15 cellular contexts compared by ENCODE assay signal in the genomic region with DNA sequence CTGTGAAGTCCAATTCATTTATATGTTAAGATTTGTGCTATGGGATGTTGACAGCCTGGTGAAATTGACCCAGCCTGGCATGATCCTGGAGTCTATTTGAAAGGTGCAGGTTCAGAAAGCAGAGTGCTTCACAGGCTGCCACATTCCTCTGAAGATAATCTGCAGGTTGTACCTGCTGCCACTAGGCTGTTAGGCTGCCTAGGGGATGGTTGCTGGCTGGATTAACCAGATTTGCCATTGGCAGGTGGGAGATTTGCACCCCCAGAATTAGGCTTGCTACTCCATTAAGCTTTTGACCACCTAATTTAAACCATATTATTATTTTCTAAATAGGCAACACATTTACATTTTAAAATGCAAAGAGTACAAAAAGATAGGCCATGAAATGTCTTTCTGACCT.
DNase-seq lines count a peak whose midpoint lies in the region; ATAC-seq and TF ChIP-seq lines count a peak whose summit lies in the region.
"Had no signal": no experiment of that assay in that cellular context is flagged by ENCODE, and none has a peak within 500 bp of the region (broad histone marks: within the 10 kb centered on the region; RNA-seq: fewer than 3 reads in every experiment).

No MANE protein-coding gene starts in this region.

- no peaks in the 10 kb centered on the region for H3K9me3 Mint-ChIP-seq in activated naive CD4-positive, alpha-beta T cell treated with anti-CD3 and anti-CD28 coated beads, Interleukin-2, amount 50 U/mL, for 24 hours
- H3K9me3 Mint-ChIP-seq in WTC11 (peaks cover 5% of the 10 kb centered on the region; the same call in 1 of the 2 replicates), endodermal cell (peaks cover 11% of the 10 kb centered on the region)

- H3K27me3 Mint-ChIP-seq in activated naive CD4-positive, alpha-beta T cell treated with anti-CD3 and anti-CD28 coated beads, Interleukin-2, amount 50 U/mL, for 24 hours = no peaks in the 10 kb centered on the region
- no peaks in the 10 kb centered on the region; the same call in 1 of the 2 replicates for H3K27me3 Mint-ChIP-seq in WTC11 (ENCODE audit: low read depth)
- H3K27me3 Mint-ChIP-seq in endodermal cell (ENCODE audit: insufficient read depth) = peaks cover 3% of the 10 kb centered on the region

- H3K9me3 ChIP-seq in endodermal cell (ENCODE audit: control insufficient read depth, low read length) (peaks cover 8% of the 10 kb centered on the region), BE2C (no peaks in the 10 kb centered on the region)
- H3K9me3 ChIP-seq: breast epithelium, testis had no signal

- H3K27ac ChIP-seq in endodermal cell (ENCODE audit: low read depth, low read length) = no peak overlapping the region
- H3K27ac ChIP-seq: breast epithelium, hepatocyte, testis had no signal

- intact Hi-C loops in cardiac septum (cut with DNase I) = no loop called here

- H3K4me1 ChIP-seq in endodermal cell (ENCODE audit: control insufficient read depth, insufficient read depth, low read length) (peaks cover 20% of the 10 kb centered on the region), BE2C (no peaks in the 10 kb centered on the region)
- H3K4me1 ChIP-seq: breast epithelium, testis had no signal

- ATAC-seq in WTC11 = peak; percentile 34; the same call in 1 of the 2 replicates
- ATAC-seq: sciatic nerve had no signal

- no peaks in the 10 kb centered on the region for H3K36me3 Mint-ChIP-seq in activated naive CD4-positive, alpha-beta T cell treated with anti-CD3 and anti-CD28 coated beads, Interleukin-2, amount 50 U/mL, for 24 hours
- no peaks in the 10 kb centered on the region for H3K36me3 Mint-ChIP-seq in WTC11
- no peaks in the 10 kb centered on the region for H3K36me3 Mint-ChIP-seq in endodermal cell (ENCODE audit: low read depth)

- H3K27ac Mint-ChIP-seq in activated naive CD4-positive, alpha-beta T cell treated with anti-CD3 and anti-CD28 coated beads, Interleukin-2, amount 50 U/mL, for 24 hours = peak overlapping the region; percentile 31
- H3K27ac Mint-ChIP-seq in WTC11 (no peak overlapping the region), endodermal cell (no peak overlapping the region)

- H3K27me3 ChIP-seq in endodermal cell (ENCODE audit: control insufficient read depth, insufficient read depth, low read length, poor library complexity, severe bottlenecking) = no peaks in the 10 kb centered on the region
- peaks cover 11% of the 10 kb centered on the region for H3K27me3 ChIP-seq in BE2C
- H3K27me3 ChIP-seq: breast epithelium, testis had no signal

- DNase-seq in activated naive CD4-positive, alpha-beta T cell treated with anti-CD3 and anti-CD28 coated beads, Interleukin-2, amount 50 U/mL, for 16 hours = no peak
- DNase-seq in WTC11 (ENCODE audit: low spot score) (no peak), endodermal cell (no peak), mucosa of gallbladder (ENCODE audit: low spot score) (no peak), BE2C (no peak), NCI-H510A (lab: John Stamatoyannopoulos, UW) (no peak), cardiac septum (ENCODE audit: low spot score) (no peak)
- DNase-seq: activated naive CD4-positive, alpha-beta T cell treated with anti-CD3 and anti-CD28 coated beads for 36 hours; DMS 273 treated with DMSO at 0.1 percent for 48 hours; NCI-H69; testis had no signal

- no peak overlapping the region for H3K4me3 ChIP-seq in endodermal cell (ENCODE audit: low read length)
- no peak overlapping the region for H3K4me3 ChIP-seq in BE2C (ENCODE audit: low read depth, low read length)
- H3K4me3 ChIP-seq: breast epithelium, hepatocyte, testis had no signal

- H3K36me3 ChIP-seq in endodermal cell (ENCODE audit: control insufficient read depth, insufficient read depth, low read length) (no peaks in the 10 kb centered on the region), BE2C (no peaks in the 10 kb centered on the region)
- H3K36me3 ChIP-seq: breast epithelium had no signal

- CTCF ChIA-PET in WTC11 (lab: Charles Lee) = interaction anchor here (2.1 to 5.0 kb wide), 2 partner anchors 86 to 210 kb away, joined by 10 to 31 read pairs; a partner anchor contains a TSS

- TF ChIP-seq CTCF in WTC11 (IDR thresholded peaks at IDR 0.05) (no peak), endodermal cell (conservative IDR thresholded peaks at IDR 0.05) (peak; percentile 67), BE2C (IDR thresholded peaks at IDR 0.05; ENCODE audit: low read depth, low read length) (no peak)

- peak overlapping the region; percentile 38 for H3K4me3 Mint-ChIP-seq in activated naive CD4-positive, alpha-beta T cell treated with anti-CD3 and anti-CD28 coated beads, Interleukin-2, amount 50 U/mL, for 24 hours
- H3K4me3 Mint-ChIP-seq in WTC11 (no peak overlapping the region), endodermal cell (no peak overlapping the region)

- H3K4me1 Mint-ChIP-seq in activated naive CD4-positive, alpha-beta T cell treated with anti-CD3 and anti-CD28 coated beads, Interleukin-2, amount 50 U/mL, for 24 hours = peaks cover 89% of the 10 kb centered on the region
- H3K4me1 Mint-ChIP-seq in WTC11 = peaks cover 19% of the 10 kb centered on the region
- H3K4me1 Mint-ChIP-seq in endodermal cell = peaks cover 50% of the 10 kb centered on the region

- POLR2A ChIA-PET in WTC11 (lab: Charles Lee) = no interaction called here

- no peak overlapping the region for H3K9ac ChIP-seq in endodermal cell (ENCODE audit: extremely low read depth, low read length, poor library complexity, severe bottlenecking)

TF ChIP-seq in WTC11, 78 proteins besides CTCF, POLR2A, EP300 and RAD21 (continues in another document):
- TF ChIP-seq TP53 (CRISPR knock-in tag; IDR thresholded peaks at IDR 0.05) = no peak
- TF ChIP-seq, protein P1, sequence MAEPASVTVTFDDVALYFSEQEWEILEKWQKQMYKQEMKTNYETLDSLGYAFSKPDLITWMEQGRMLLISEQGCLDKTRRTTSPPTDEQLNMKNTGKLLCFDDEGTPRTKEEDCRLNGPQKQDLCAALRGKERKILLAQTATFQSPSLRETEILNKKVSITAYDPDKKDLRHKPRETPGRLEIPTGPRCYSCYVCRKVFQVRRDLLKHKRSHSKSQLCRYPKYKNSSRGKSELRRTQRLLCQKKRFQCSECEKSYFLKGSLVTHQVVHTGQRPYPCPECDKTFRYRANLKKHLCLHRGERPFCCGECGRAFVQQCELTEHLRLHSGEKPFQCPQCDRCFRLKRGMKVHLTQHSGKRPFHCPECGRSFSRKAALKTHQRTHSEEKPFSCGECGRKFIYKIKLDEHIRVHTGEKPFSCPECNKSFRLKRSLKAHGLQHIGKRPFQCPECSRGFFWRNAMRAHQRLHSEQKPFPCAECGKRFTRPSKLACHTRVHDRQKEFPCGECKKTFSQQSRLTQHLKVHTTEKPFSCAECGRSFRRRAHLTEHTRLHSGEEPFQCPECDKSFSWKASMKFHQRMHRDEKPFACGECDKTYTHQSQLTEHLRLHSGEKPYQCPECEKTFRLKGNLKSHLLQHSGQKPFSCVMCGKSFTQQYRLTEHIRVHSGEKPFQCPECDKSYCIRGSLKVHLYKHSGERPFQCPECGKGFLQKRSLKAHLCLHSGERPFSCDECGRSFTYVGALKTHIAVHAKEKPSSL (CRISPR knock-in tag; conservative IDR thresholded peaks at IDR 0.05) = no peak
- TF ChIP-seq ZNF416 (CRISPR knock-in tag; IDR thresholded peaks at IDR 0.05) = no peak
- TF ChIP-seq ZNF121 (CRISPR knock-in tag; IDR thresholded peaks at IDR 0.05) = no peak
- no peak for TF ChIP-seq NR2C2 (CRISPR knock-in tag; IDR thresholded peaks at IDR 0.05)
- TF ChIP-seq, protein P2, sequence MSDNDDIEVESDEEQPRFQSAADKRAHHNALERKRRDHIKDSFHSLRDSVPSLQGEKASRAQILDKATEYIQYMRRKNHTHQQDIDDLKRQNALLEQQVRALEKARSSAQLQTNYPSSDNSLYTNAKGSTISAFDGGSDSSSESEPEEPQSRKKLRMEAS (CRISPR knock-in tag; IDR thresholded peaks at IDR 0.05) = no peak
- TF ChIP-seq NR1H2 (CRISPR knock-in tag; IDR thresholded peaks at IDR 0.05) = no peak
- TF ChIP-seq, protein P3, sequence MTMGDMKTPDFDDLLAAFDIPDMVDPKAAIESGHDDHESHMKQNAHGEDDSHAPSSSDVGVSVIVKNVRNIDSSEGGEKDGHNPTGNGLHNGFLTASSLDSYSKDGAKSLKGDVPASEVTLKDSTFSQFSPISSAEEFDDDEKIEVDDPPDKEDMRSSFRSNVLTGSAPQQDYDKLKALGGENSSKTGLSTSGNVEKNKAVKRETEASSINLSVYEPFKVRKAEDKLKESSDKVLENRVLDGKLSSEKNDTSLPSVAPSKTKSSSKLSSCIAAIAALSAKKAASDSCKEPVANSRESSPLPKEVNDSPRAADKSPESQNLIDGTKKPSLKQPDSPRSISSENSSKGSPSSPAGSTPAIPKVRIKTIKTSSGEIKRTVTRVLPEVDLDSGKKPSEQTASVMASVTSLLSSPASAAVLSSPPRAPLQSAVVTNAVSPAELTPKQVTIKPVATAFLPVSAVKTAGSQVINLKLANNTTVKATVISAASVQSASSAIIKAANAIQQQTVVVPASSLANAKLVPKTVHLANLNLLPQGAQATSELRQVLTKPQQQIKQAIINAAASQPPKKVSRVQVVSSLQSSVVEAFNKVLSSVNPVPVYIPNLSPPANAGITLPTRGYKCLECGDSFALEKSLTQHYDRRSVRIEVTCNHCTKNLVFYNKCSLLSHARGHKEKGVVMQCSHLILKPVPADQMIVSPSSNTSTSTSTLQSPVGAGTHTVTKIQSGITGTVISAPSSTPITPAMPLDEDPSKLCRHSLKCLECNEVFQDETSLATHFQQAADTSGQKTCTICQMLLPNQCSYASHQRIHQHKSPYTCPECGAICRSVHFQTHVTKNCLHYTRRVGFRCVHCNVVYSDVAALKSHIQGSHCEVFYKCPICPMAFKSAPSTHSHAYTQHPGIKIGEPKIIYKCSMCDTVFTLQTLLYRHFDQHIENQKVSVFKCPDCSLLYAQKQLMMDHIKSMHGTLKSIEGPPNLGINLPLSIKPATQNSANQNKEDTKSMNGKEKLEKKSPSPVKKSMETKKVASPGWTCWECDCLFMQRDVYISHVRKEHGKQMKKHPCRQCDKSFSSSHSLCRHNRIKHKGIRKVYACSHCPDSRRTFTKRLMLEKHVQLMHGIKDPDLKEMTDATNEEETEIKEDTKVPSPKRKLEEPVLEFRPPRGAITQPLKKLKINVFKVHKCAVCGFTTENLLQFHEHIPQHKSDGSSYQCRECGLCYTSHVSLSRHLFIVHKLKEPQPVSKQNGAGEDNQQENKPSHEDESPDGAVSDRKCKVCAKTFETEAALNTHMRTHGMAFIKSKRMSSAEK (CRISPR knock-in tag; IDR thresholded peaks at IDR 0.05; ENCODE audit: borderline replicate concordance) = no peak
- no peak for TF ChIP-seq ETV6 (CRISPR knock-in tag; IDR thresholded peaks at IDR 0.05)
- TF ChIP-seq NFYB (CRISPR knock-in tag; conservative IDR thresholded peaks at IDR 0.05; ENCODE audit: low read depth) = no peak
